ENCODE assay signal across 18 cellular contexts in the genomic region with DNA sequence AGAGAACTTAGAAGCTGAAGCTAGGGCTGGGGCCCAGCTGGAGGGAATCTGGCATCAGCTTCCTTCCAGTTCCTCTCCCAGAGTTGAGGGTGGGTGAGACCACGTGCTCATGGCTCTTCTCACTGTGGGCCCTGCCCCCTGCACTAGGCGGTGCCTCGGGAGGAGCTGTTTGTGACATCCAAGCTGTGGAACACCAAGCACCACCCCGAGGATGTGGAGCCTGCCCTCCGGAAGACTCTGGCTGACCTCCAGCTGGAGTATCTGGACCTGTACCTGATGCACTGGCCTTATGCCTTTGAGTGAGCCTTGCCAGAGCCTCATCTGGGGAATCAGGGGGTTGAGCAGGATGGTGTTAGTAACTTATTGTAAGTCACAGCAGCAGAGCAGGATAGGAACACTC. TPM values are rescaled to one million over a fixed set of nuclear protein-coding genes. Genes with fewer than 3 reads are reported as not detected.
A peak's percentile ranks its signal among the peaks of the same experiment; 100 is the strongest.
DNase-seq lines count a peak whose midpoint lies in the region; ATAC-seq and TF ChIP-seq lines count a peak whose summit lies in the region.
"Had no signal": no experiment of that assay in that cellular context is flagged by ENCODE, and none has a peak within 500 bp of the region (broad histone marks: within the 10 kb centered on the region; RNA-seq: fewer than 3 reads in every experiment).

No MANE protein-coding gene starts in this region.

- H3K14ac ChIP-seq in neuronal stem cell (ENCODE audit: low read length) = no peak overlapping the region

- intact Hi-C loops in Right ventricle myocardium inferior (cut with DNase I) = loop anchor here (5.0 to 10.0 kb wide), 2 partner anchors 44 to 222 kb away; partner anchors contain the start of genes MUTYH, PRDX1 and TOE1
- intact Hi-C loops in cardiac septum (cut with DNase I) = no loop called here
- intact Hi-C loops in heart left ventricle (cut with DNase I) = loop anchor here in 3 of 10 donors (5.0 kb wide), 4 partner anchors 49 to 209 kb away; no protein-coding TSS in a partner anchor

- no peak overlapping the region for H2AK5ac ChIP-seq in neuronal stem cell (ENCODE audit: low read depth, low read length)

- H3K36me3 ChIP-seq in heart left ventricle = peaks cover 0 to 87% (median 56%) of the 10 kb centered on the region in 9 donors
- H3K36me3 ChIP-seq in neuronal stem cell (replicated peaks in 1 of 2; ENCODE audit: control insufficient read depth in 2 of 2, insufficient read depth in 2 of 2, low read length in 2 of 2) = peaks cover 51 to 84% of the 10 kb centered on the region in 2 donors
- H3K36me3 ChIP-seq in HAP-1 (replicated peaks) = peaks cover 71% of the 10 kb centered on the region

- H3K27me3 ChIP-seq in heart left ventricle = no peaks in the 10 kb centered on the region
- H3K27me3 ChIP-seq in neuronal stem cell (ENCODE audit: control insufficient read depth in 3 of 3, insufficient read depth in 3 of 3, low read depth in 1 of 3, low read length in 3 of 3) = no peaks in the 10 kb centered on the region
- no peaks in the 10 kb centered on the region for H3K27me3 ChIP-seq in HAP-1 (ENCODE audit: low read depth)
- H3K27me3 ChIP-seq: ascending aorta, dorsolateral prefrontal cortex, pancreas, stomach had no signal

- no peak overlapping the region for H4K8ac ChIP-seq in neuronal stem cell (ENCODE audit: low read depth, low read length)

- TF ChIP-seq CTCF in heart left ventricle (IDR thresholded peaks at IDR 0.05) = no peak

- peaks cover 0 to 12% (median 8%) of the 10 kb centered on the region in 12 donors for H3K4me1 ChIP-seq in heart left ventricle
- H3K4me1 ChIP-seq in neuronal stem cell (ENCODE audit: control insufficient read depth in 2 of 2, insufficient read depth in 1 of 2, low read depth in 1 of 2, low read length in 2 of 2) = no peaks in the 10 kb centered on the region
- H3K4me1 ChIP-seq in HAP-1 = peaks cover 1% of the 10 kb centered on the region; the same call in 1 of the 2 replicates
- H3K4me1 ChIP-seq: ascending aorta, pancreas had no signal

- H3K9me3 ChIP-seq in heart left ventricle (no peaks in the 10 kb centered on the region), neuronal stem cell (replicated peaks in 1 of 2; ENCODE audit: control insufficient read depth in 2 of 2, insufficient read depth in 1 of 2, low read depth in 1 of 2, low read length in 2 of 2) (no peaks in the 10 kb centered on the region), HAP-1 (no peaks in the 10 kb centered on the region)
- H3K9me3 ChIP-seq: ascending aorta, pancreas, stomach had no signal

- no peak overlapping the region for H3K18ac ChIP-seq in neuronal stem cell (ENCODE audit: low read length)

- H3K4me3 ChIP-seq in heart left ventricle (no peak overlapping the region), neuronal stem cell (ENCODE audit: low read length in 2 of 2) (no peak overlapping the region), HAP-1 (no peak overlapping the region)
- H3K4me3 ChIP-seq: ascending aorta, dorsolateral prefrontal cortex, pancreas, stomach had no signal

- no peak overlapping the region for H3K4ac ChIP-seq in neuronal stem cell (ENCODE audit: low read length)

- H3K27ac ChIP-seq in heart left ventricle (peak overlapping the region in 2 of 12 donors; percentile 6 to 29), neuronal stem cell (replicated peaks; ENCODE audit: low read length) (no peak overlapping the region)
- H3K27ac ChIP-seq: pancreas had no signal

- peak; percentile 74 for DNase-seq in Right ventricle myocardium inferior (ENCODE audit: missing footprints)
- no peak for DNase-seq in cardiac septum (ENCODE audit: low spot score)
- DNase-seq in heart left ventricle = peak; percentile 62 to 73 (median 70)
- no peak for DNase-seq in neuronal stem cell (ENCODE audit: low spot score)
- no peak for DNase-seq in NCI-H2107 (lab: John Stamatoyannopoulos, UW)
- no peak for DNase-seq in HAP-1 (ENCODE audit: low spot score in 2 of 2)
- no peak for DNase-seq in globus pallidus (ENCODE audit: low spot score)
- DNase-seq in SKM-1 treated with dmso at 0.1 percent for 144 hours (lab: John Stamatoyannopoulos, UW; ENCODE audit: unreplicated experiment) = no peak
- DNase-seq: activated effector memory CD4-positive, alpha-beta T cell treated with Interleukin-2 at 50 U/mL for 16 hours; dorsolateral prefrontal cortex; GDM1; HFFc6; NCI-H1930; NCI-H510A treated with DMSO at 0.1 percent for 48 hours; stomach; SW 1271 had no signal

- no peak for TF ChIP-seq POLR2A in heart left ventricle (IDR thresholded peaks at IDR 0.05)

- H3K79me1 ChIP-seq in neuronal stem cell (ENCODE audit: low read depth, low read length) = no peaks in the 10 kb centered on the region

- no peak overlapping the region for H4K91ac ChIP-seq in neuronal stem cell (ENCODE audit: low read depth, low read length, poor library complexity)

- no peak overlapping the region for H2BK5ac ChIP-seq in neuronal stem cell (ENCODE audit: low read length)

- no peak overlapping the region for H2BK120ac ChIP-seq in neuronal stem cell (ENCODE audit: low read depth, low read length)

- no peak overlapping the region for H3K9ac ChIP-seq in neuronal stem cell (ENCODE audit: low read depth, low read length, poor library complexity)

- no peak overlapping the region for H2AFZ ChIP-seq in neuronal stem cell (ENCODE audit: low read length)

- H3K23ac ChIP-seq in neuronal stem cell (ENCODE audit: low read depth, low read length, poor library complexity) = peak overlapping the region; percentile 0

- ATAC-seq in Right ventricle myocardium inferior (peak; percentile 63), heart left ventricle (peak; percentile 73 to 90 (median 86))

- 12 to 15% (median 15%) methylated on average over 5 of the region's 5 CpGs for WGBS in heart left ventricle, 4 donors
- WGBS in neuronal stem cell (ENCODE audit: extremely low coverage in 2 of 2, insufficient read length in 2 of 2, insufficient replicate concordance in 1 of 2), 2 donors = no CpG with 5 or more reads among the region's 5 CpGs

- in situ Hi-C loops in HAP-1 (cut with MboI; ENCODE audit: low sequenced_read_pairs) = loop anchor here (5.0 to 10.0 kb wide), 2 partner anchors 59 to 212 kb away; no protein-coding TSS in a partner anchor

- H2BK12ac ChIP-seq in neuronal stem cell (ENCODE audit: low read length) = no peak overlapping the region

- H3K4me2 ChIP-seq in neuronal stem cell (ENCODE audit: insufficient read depth, low read length, poor library complexity, severe bottlenecking) = no peak overlapping the region

- H2BK15ac ChIP-seq in neuronal stem cell (ENCODE audit: low read length) = no peak overlapping the region

RNA-seq across cellular contexts. Expression of gene AKR1A1, which starts 16.1 kb away (rescaled TPM):
- total RNA-seq in Right ventricle myocardium inferior (55.9 TPM), cardiac septum (47.3 TPM), heart left ventricle (100 to 1,000 TPM in 1 of 9 donors, 10 to 100 TPM in 8; 28.0 to 148 (median 42.6) TPM)
- 10 to 100 TPM; 45.8 to 77.7 TPM for polyA plus RNA-seq in heart left ventricle
- 208 TPM for polyA plus RNA-seq in neuronal stem cell (2013, experiment 1 of 2)
- 213 TPM for polyA plus RNA-seq in neuronal stem cell (2013, experiment 2 of 2)

RNA-seq across cellular contexts. Expression of gene NASP, which starts 17.1 kb away (rescaled TPM):
- total RNA-seq in Right ventricle myocardium inferior (28.5 TPM), cardiac septum (30.1 TPM), heart left ventricle (10 to 100 TPM; 24.5 to 53.4 (median 31.4) TPM)
- 10 to 100 TPM; 70.6 to 86.6 TPM for polyA plus RNA-seq in heart left ventricle
- 328 TPM for polyA plus RNA-seq in neuronal stem cell (2013, experiment 1 of 2)
- 336 TPM for polyA plus RNA-seq in neuronal stem cell (2013, experiment 2 of 2)

RNA-seq across cellular contexts. Expression of gene PRDX1, which starts 45.0 kb away (rescaled TPM):
- total RNA-seq in Right ventricle myocardium inferior (314 TPM), cardiac septum (267 TPM), heart left ventricle (100 to 1,000 TPM; 249 to 501 (median 313) TPM)
- polyA plus RNA-seq in heart left ventricle = 100 to 1,000 TPM; 440 to 671 TPM
- 459 TPM for polyA plus RNA-seq in neuronal stem cell (2013, experiment 1 of 2)
- 467 TPM for polyA plus RNA-seq in neuronal stem cell (2013, experiment 2 of 2)

RNA-seq across cellular contexts. Expression of gene CCDC17, which starts 57.1 kb away (rescaled TPM):
- total RNA-seq in Right ventricle myocardium inferior (1.2 TPM), cardiac septum (1.2 TPM), heart left ventricle (1 to 10 TPM in 3 of 9 donors, under 1 TPM in 6; 0.20 to 1.3 (median 0.93) TPM)
- polyA plus RNA-seq in heart left ventricle = 1 to 10 TPM in 1 of 2 donors, under 1 TPM in 1; 0.35 to 2.0 TPM
- 0.26 TPM for polyA plus RNA-seq in neuronal stem cell (2013, experiment 1 of 2)
- polyA plus RNA-seq in neuronal stem cell (2013, experiment 2 of 2) = 0.25 TPM
- total RNA-seq: ascending aorta had no signal

Comparison
In these comparisons a context has a peak if more than half of its experiments do, and no peak if none do; other contexts are left out.
1. DNase-seq: peak in Right ventricle myocardium inferior (single experiment) and heart left ventricle (5 of 5); none in cardiac septum (single experiment), neuronal stem cell (single experiment), NCI-H2107 (single experiment), HAP-1 (0 of 2), globus pallidus (single experiment) and SKM-1 treated with dmso at 0.1 percent for 144 hours (single experiment).